ENCODE assay signal across 27 cellular contexts in genomic region chr2:221087779-221088178, GRCh38.
"Had no signal": no experiment of that assay in that cellular context is flagged by ENCODE, and none has a peak within 500 bp of the region (broad histone marks: within the 10 kb centered on the region; RNA-seq: fewer than 3 reads in every experiment).

No MANE protein-coding gene starts in this region.

- H3K4me1 Mint-ChIP-seq: stimulated activated effector memory CD8-positive, alpha-beta T cell treated with anti-CD3 and anti-CD28 coated beads, Interleukin-12 subunit alpha, Interleukin-12 subunit beta, amount 100 ng/mL, for 72 hours; stimulated activated memory B cell treated with anti-CD40 and anti-IgM and Interleukin-4, amounts not matched to agents 10 μg/mL and 1 μg/mL and 100 μg/mL, for 72 hours; stimulated activated naive B cell treated with anti-CD40 and anti-IgM and Interleukin-4, amounts not matched to agents 10 μg/mL and 1 μg/mL and 100 μg/mL, for 72 hours; stimulated activated naive CD8-positive, alpha-beta T cell treated with anti-CD3 and anti-CD28 coated beads, Interleukin-15, amount 100 ng/mL, for 72 hours had no signal

- H3K4me3 ChIP-seq: stomach, suprapubic skin, testis, thoracic aorta, thyroid gland, tibial artery, tibial nerve, transverse colon, upper lobe of left lung, upper lobe of right lung, uterus, vagina had no signal

- H3K27ac ChIP-seq: stomach, suprapubic skin, testis, thoracic aorta, thyroid gland, tibial artery, tibial nerve, transverse colon, upper lobe of left lung, upper lobe of right lung, uterus, vagina had no signal

- H3K36me3 ChIP-seq: stomach, suprapubic skin, thoracic aorta, thyroid gland, tibial artery, tibial nerve, transverse colon, upper lobe of left lung, upper lobe of right lung, uterus, vagina had no signal

- H3K27me3 Mint-ChIP-seq: stimulated activated memory B cell treated with anti-CD40 and anti-IgM and Interleukin-4, amounts not matched to agents 10 μg/mL and 1 μg/mL and 100 μg/mL, for 72 hours had no signal

- DNase-seq: stimulated activated CD4-positive, alpha-beta T cell treated with anti-CD3 and anti-CD28 coated beads, Interleukin-2, amount 100 ng/mL, for 48 hours; stimulated activated CD4-positive, alpha-beta T cell treated with anti-CD3 and anti-CD28 coated beads, Interleukin-4, amount 100 ng/mL, for 1 hour; stimulated activated CD4-positive, alpha-beta T cell treated with anti-CD3 and anti-CD28 coated beads, Interleukin-4, amount 100 ng/mL, for 24 hours; stimulated activated CD4-positive, alpha-beta T cell treated with anti-CD3 and anti-CD28 coated beads, Interleukin-4, amount 100 ng/mL, for 4 hours; stimulated activated CD8-positive, alpha-beta memory T cell treated with anti-CD3 and anti-CD28 coated beads, Interleukin-4, amount 100 ng/mL, for 48 hours; stimulated activated naive B cell treated with anti-CD40 and anti-IgM and Interleukin-4, amounts not matched to agents 10 μg/mL and 1 μg/mL and 100 μg/mL, for 72 hours; stimulated activated naive CD4-positive, alpha-beta T cell; stimulated activated naive CD4-positive, alpha-beta T cell treated with Interleukin-2 at 50 U/mL for 16 hours; stimulated activated naive CD8-positive, alpha-beta T cell treated with anti-CD3 and anti-CD28 coated beads, Interleukin-15, amount 100 ng/mL, for 72 hours; stimulated activated naive CD8-positive, alpha-beta T cell treated with anti-CD3 and anti-CD28 coated beads, Interleukin-15, Interleukin-2, amounts not matched to agents 100 U/mL and 50 U/mL, for 24 hours; stomach; testis; thyroid gland; tibial artery; transverse colon; trophoblast cell; upper lobe of left lung; upper lobe of right lung; uterus had no signal

- H3K9me3 Mint-ChIP-seq: stimulated activated effector memory CD8-positive, alpha-beta T cell treated with anti-CD3 and anti-CD28 coated beads, Interleukin-12 subunit alpha, Interleukin-12 subunit beta, amount 100 ng/mL, for 72 hours; stimulated activated naive B cell treated with anti-CD40 and anti-IgM and Interleukin-4, amounts not matched to agents 10 μg/mL and 1 μg/mL and 100 μg/mL, for 72 hours; type B pancreatic cell had no signal

- ATAC-seq: stimulated activated memory B cell treated with anti-CD40 and anti-IgM and Interleukin-4, amounts not matched to agents 10 μg/mL and 1 μg/mL and 100 μg/mL, for 72 hours; stimulated activated naive B cell treated with anti-CD40 and anti-IgM and Interleukin-4, amounts not matched to agents 10 μg/mL and 1 μg/mL and 100 μg/mL, for 72 hours; stimulated activated naive CD8-positive, alpha-beta T cell treated with anti-CD3 and anti-CD28 coated beads, Interleukin-15, amount 100 ng/mL, for 72 hours; stimulated activated naive CD8-positive, alpha-beta T cell treated with anti-CD3 and anti-CD28 coated beads, Interleukin-15, Interleukin-2, amounts not matched to agents 100 U/mL and 50 U/mL, for 24 hours; upper lobe of right lung had no signal

- H3K9me3 ChIP-seq: stomach, suprapubic skin, testis, thoracic aorta, thyroid gland, tibial artery, tibial nerve, upper lobe of left lung, upper lobe of right lung, uterus, vagina had no signal

- H3K27me3 ChIP-seq: stomach, suprapubic skin, testis, thyroid gland, tibial artery, tibial nerve, transverse colon, upper lobe of left lung, upper lobe of right lung, uterus, vagina had no signal

- H3K4me1 ChIP-seq: stomach, suprapubic skin, testis, tibial artery, transverse colon, upper lobe of left lung, upper lobe of right lung, uterus, vagina had no signal

- H3K27ac Mint-ChIP-seq: stimulated activated effector memory CD8-positive, alpha-beta T cell treated with anti-CD3 and anti-CD28 coated beads, Interleukin-12 subunit alpha, Interleukin-12 subunit beta, amount 100 ng/mL, for 72 hours; stimulated activated memory B cell treated with anti-CD40 and anti-IgM and Interleukin-4, amounts not matched to agents 10 μg/mL and 1 μg/mL and 100 μg/mL, for 72 hours; stimulated activated naive B cell treated with anti-CD40 and anti-IgM and Interleukin-4, amounts not matched to agents 10 μg/mL and 1 μg/mL and 100 μg/mL, for 72 hours; stimulated activated naive CD8-positive, alpha-beta T cell treated with anti-CD3 and anti-CD28 coated beads, Interleukin-15, amount 100 ng/mL, for 72 hours; stimulated activated naive CD8-positive, alpha-beta T cell treated with anti-CD3 and anti-CD28 coated beads, Interleukin-15, Interleukin-2, amounts not matched to agents 100 ng/mL and 50 ng/mL, for 24 hours; type B pancreatic cell had no signal

- H3K4me3 Mint-ChIP-seq: stimulated activated effector memory CD8-positive, alpha-beta T cell treated with anti-CD3 and anti-CD28 coated beads, Interleukin-12 subunit alpha, Interleukin-12 subunit beta, amount 100 ng/mL, for 72 hours; stimulated activated memory B cell treated with anti-CD40 and anti-IgM and Interleukin-4, amounts not matched to agents 10 μg/mL and 1 μg/mL and 100 μg/mL, for 72 hours; stimulated activated naive B cell treated with anti-CD40 and anti-IgM and Interleukin-4, amounts not matched to agents 10 μg/mL and 1 μg/mL and 100 μg/mL, for 72 hours; stimulated activated naive CD8-positive, alpha-beta T cell treated with anti-CD3 and anti-CD28 coated beads, Interleukin-15, amount 100 ng/mL, for 72 hours; stimulated activated naive CD8-positive, alpha-beta T cell treated with anti-CD3 and anti-CD28 coated beads, Interleukin-15, Interleukin-2, amounts not matched to agents 100 ng/mL and 50 ng/mL, for 24 hours; type B pancreatic cell had no signal

- H3K36me3 Mint-ChIP-seq: stimulated activated effector memory CD8-positive, alpha-beta T cell treated with anti-CD3 and anti-CD28 coated beads, Interleukin-12 subunit alpha, Interleukin-12 subunit beta, amount 100 ng/mL, for 72 hours; stimulated activated memory B cell treated with anti-CD40 and anti-IgM and Interleukin-4, amounts not matched to agents 10 μg/mL and 1 μg/mL and 100 μg/mL, for 72 hours; stimulated activated naive B cell treated with anti-CD40 and anti-IgM and Interleukin-4, amounts not matched to agents 10 μg/mL and 1 μg/mL and 100 μg/mL, for 72 hours; type B pancreatic cell had no signal
